33 cellular contexts compared by ENCODE assay signal in genomic region chr2:177908824-177909223, GRCh38.
"Had no signal": no experiment of that assay in that cellular context is flagged by ENCODE, and none has a peak within 500 bp of the region (broad histone marks: within the 10 kb centered on the region; RNA-seq: fewer than 3 reads in every experiment).

No MANE protein-coding gene starts in this region.

- H3K4me1 Mint-ChIP-seq: activated B cell treated with CpG ODN at 0.5 μM for 24 hours had no signal

- H3K9me3 ChIP-seq: adrenal gland, body of pancreas, breast epithelium had no signal

- ATAC-seq: activated CD8-positive, alpha-beta T cell treated with anti-CD3 and anti-CD28 coated beads for 36 hours; activated naive CD4-positive, alpha-beta T cell treated with anti-CD3 and anti-CD28 coated beads, Interleukin-2, amount 50 U/mL, for 72 hours; activated T-cell treated with anti-CD3 and anti-CD28 coated beads, Interleukin-2, amount 50 U/mL, for 4 hours; activated T-cell treated with anti-CD3 and anti-CD28 coated beads, Interleukin-2, amount 50 U/mL, for 72 hours; activated T-helper 17 cell treated with anti-CD3 and anti-CD28 coated beads, Interleukin-2, amount 50 U/mL, for 72 hours; body of pancreas had no signal

- H3K4me1 ChIP-seq: adrenal gland, body of pancreas, breast epithelium had no signal

- H3K27me3 ChIP-seq: adrenal gland, body of pancreas, brain microvascular endothelial cell, breast epithelium had no signal

- H3K4me3 ChIP-seq: adrenal gland, body of pancreas, breast epithelium had no signal

- H3K36me3 Mint-ChIP-seq: activated CD4-positive, alpha-beta memory T cell treated with anti-CD3 and anti-CD28 coated beads for 36 hours; activated naive CD4-positive, alpha-beta T cell treated with anti-CD3 and anti-CD28 coated beads, Interleukin-2, amount 50 U/mL, for 72 hours; activated naive CD8-positive, alpha-beta T cell treated with anti-CD3 and anti-CD28 coated beads for 36 hours had no signal

- H3K27ac ChIP-seq: adrenal gland, body of pancreas, brain microvascular endothelial cell, breast epithelium, VCaP had no signal

- H3K27me3 Mint-ChIP-seq: activated B cell treated with CpG ODN at 0.5 μM for 24 hours; activated CD4-positive, alpha-beta memory T cell treated with anti-CD3 and anti-CD28 coated beads for 36 hours; activated CD8-positive, alpha-beta T cell treated with anti-CD3 and anti-CD28 coated beads for 36 hours; activated naive CD8-positive, alpha-beta T cell treated with anti-CD3 and anti-CD28 coated beads for 36 hours; activated T-helper 17 cell treated with anti-CD3 and anti-CD28 coated beads, Interleukin-2, amount 50 U/mL, for 72 hours had no signal

- DNase-seq: activated B cell treated with CpG ODN at 0.5 μM for 24 hours; activated CD4-positive, alpha-beta memory T cell treated with anti-CD3 and anti-CD28 coated beads for 36 hours; activated CD4-positive, alpha-beta T cell treated with anti-CD3 and anti-CD28 coated beads for 4 hours; activated CD4-positive, alpha-beta T cell treated with anti-CD3 and anti-CD28 coated beads, Interleukin-2, amount 10 ng/mL, durations not matched to agents 24 days and 14 days; activated CD4-positive, alpha-beta T cell treated with anti-CD3 and anti-CD28 coated beads, Interleukin-2, amount 50 U/mL, for 1 hour; activated CD4-positive, alpha-beta T cell treated with anti-CD3 and anti-CD28 coated beads, Interleukin-2, amount 50 U/mL, for 4 hours; activated CD4-positive, CD25-positive, alpha-beta regulatory T cell treated with anti-CD3 and anti-CD28 coated beads, Interleukin-2, amount 50 U/mL, for 72 hours; activated CD8-positive, alpha-beta memory T cell treated with anti-CD3 and anti-CD28 coated beads, Interleukin-2, amount 50 U/mL, for 4 hours; activated CD8-positive, alpha-beta T cell treated with anti-CD3 and anti-CD28 coated beads for 36 hours; activated effector memory CD4-positive, alpha-beta T cell treated with anti-CD3 and anti-CD28 coated beads, Interleukin-2, amount 50 U/mL, for 16 hours; activated gamma-delta T cell treated with Interleukin-2 at 50 U/mL for 16 hours; activated naive CD4-positive, alpha-beta T cell; activated naive CD4-positive, alpha-beta T cell treated with anti-CD3 and anti-CD28 coated beads for 36 hours; activated naive CD4-positive, alpha-beta T cell treated with anti-CD3 and anti-CD28 coated beads, Interleukin-2, amount 50 U/mL, for 16 hours; activated naive CD8-positive, alpha-beta T cell treated with anti-CD3 and anti-CD28 coated beads for 36 hours; activated T-cell treated with anti-CD3 and anti-CD28 coated beads for 4 hours; activated T-cell treated with anti-CD3 and anti-CD28 coated beads, Interleukin-2, amount 50 U/mL, for 1 hour; activated T-cell treated with anti-CD3 and anti-CD28 coated beads, Interleukin-2, amount 50 U/mL, for 4 hours; activated T-cell treated with anti-CD3 and anti-CD28 coated beads, Interleukin-2, amount 50 U/mL, for 72 hours; adrenal gland; amniotic stem cell; aorta; body of pancreas; brain microvascular endothelial cell; central memory CD4-positive, alpha-beta T cell; T-helper 9 cell had no signal

- H3K4me3 Mint-ChIP-seq: activated B cell treated with CpG ODN at 0.5 μM for 24 hours; activated CD4-positive, alpha-beta memory T cell treated with anti-CD3 and anti-CD28 coated beads for 36 hours; activated CD4-positive, alpha-beta T cell treated with anti-CD3 and anti-CD28 coated beads, Interleukin-2, amount 10 ng/mL, durations not matched to agents 24 days and 14 days; activated CD8-positive, alpha-beta T cell treated with anti-CD3 and anti-CD28 coated beads for 36 hours; activated naive CD4-positive, alpha-beta T cell treated with anti-CD3 and anti-CD28 coated beads for 36 hours; activated naive CD8-positive, alpha-beta T cell treated with anti-CD3 and anti-CD28 coated beads for 36 hours; activated T-cell treated with anti-CD3 and anti-CD28 coated beads, Interleukin-2, amount 50 U/mL, for 4 hours; activated T-cell treated with anti-CD3 and anti-CD28 coated beads, Interleukin-2, amount 50 U/mL, for 72 hours; activated T-helper 1 cell treated with anti-CD3 and anti-CD28 coated beads, Interleukin-12 subunit alpha, Interleukin-12 subunit beta, Interleukin-2, Interleukin-4 antibody, amounts not matched to agents 30 ng/mL and 10 ng/mL and 1 ng/mL, durations not matched to agents 14 hours and 24 hours and 36 hours; activated T-helper 17 cell treated with anti-CD3 and anti-CD28 coated beads, Interleukin-2, amount 50 U/mL, for 72 hours; T-helper 1 cell treated with Interleukin-12 subunit alpha and Interleukin-12 subunit beta and Interleukin-4 antibody, amounts not matched to agents 30 μg/mL and 1 μg/mL, for 36 hours; T-helper 2 cell treated with Interferon-gamma antibody and Interleukin-4, amounts not matched to agents 5 μg/mL and 100 μg/mL, for 36 hours had no signal

- H3K36me3 ChIP-seq: adrenal gland, brain microvascular endothelial cell, breast epithelium had no signal

- H3K27ac Mint-ChIP-seq: activated B cell treated with CpG ODN at 0.5 μM for 24 hours; activated CD4-positive, alpha-beta memory T cell treated with anti-CD3 and anti-CD28 coated beads for 36 hours; activated CD4-positive, alpha-beta T cell treated with anti-CD3 and anti-CD28 coated beads, Interleukin-2, amount 10 ng/mL, durations not matched to agents 24 days and 14 days; activated CD8-positive, alpha-beta T cell treated with anti-CD3 and anti-CD28 coated beads for 36 hours; activated naive CD4-positive, alpha-beta T cell treated with anti-CD3 and anti-CD28 coated beads for 36 hours; activated naive CD8-positive, alpha-beta T cell treated with anti-CD3 and anti-CD28 coated beads for 36 hours; activated T-cell treated with anti-CD3 and anti-CD28 coated beads, Interleukin-2, amount 50 U/mL, for 72 hours; activated T-helper 1 cell treated with anti-CD3 and anti-CD28 coated beads, Interleukin-12 subunit alpha, Interleukin-12 subunit beta, Interleukin-2, Interleukin-4 antibody, amounts not matched to agents 30 ng/mL and 10 ng/mL and 1 ng/mL, durations not matched to agents 14 hours and 24 hours and 36 hours; activated T-helper 17 cell treated with anti-CD3 and anti-CD28 coated beads, Interleukin-2, amount 50 U/mL, for 72 hours; T-helper 1 cell treated with Interleukin-12 subunit alpha and Interleukin-12 subunit beta and Interleukin-4 antibody, amounts not matched to agents 30 μg/mL and 1 μg/mL, for 36 hours; T-helper 2 cell treated with Interferon-gamma antibody and Interleukin-4, amounts not matched to agents 5 μg/mL and 100 μg/mL, for 36 hours had no signal

- H3K9me3 Mint-ChIP-seq: activated B cell treated with CpG ODN at 0.5 μM for 24 hours; activated CD4-positive, alpha-beta memory T cell treated with anti-CD3 and anti-CD28 coated beads for 36 hours; activated CD4-positive, alpha-beta T cell treated with anti-CD3 and anti-CD28 coated beads, Interleukin-2, amount 10 ng/mL, durations not matched to agents 24 days and 14 days; activated CD8-positive, alpha-beta T cell treated with anti-CD3 and anti-CD28 coated beads for 36 hours; activated naive CD4-positive, alpha-beta T cell treated with anti-CD3 and anti-CD28 coated beads for 36 hours; activated naive CD4-positive, alpha-beta T cell treated with anti-CD3 and anti-CD28 coated beads, Interleukin-2, amount 50 U/mL, for 72 hours; activated naive CD8-positive, alpha-beta T cell treated with anti-CD3 and anti-CD28 coated beads for 36 hours; activated T-cell treated with anti-CD3 and anti-CD28 coated beads, Interleukin-2, amount 50 U/mL, for 4 hours; activated T-cell treated with anti-CD3 and anti-CD28 coated beads, Interleukin-2, amount 50 U/mL, for 72 hours; activated T-helper 1 cell treated with anti-CD3 and anti-CD28 coated beads, Interleukin-12 subunit alpha, Interleukin-12 subunit beta, Interleukin-2, Interleukin-4 antibody, amounts not matched to agents 30 ng/mL and 10 ng/mL and 1 ng/mL, durations not matched to agents 14 hours and 24 hours and 36 hours; activated T-helper 17 cell treated with anti-CD3 and anti-CD28 coated beads, Interleukin-2, amount 50 U/mL, for 72 hours; T-helper 1 cell treated with Interleukin-12 subunit alpha and Interleukin-12 subunit beta and Interleukin-4 antibody, amounts not matched to agents 30 μg/mL and 1 μg/mL, for 36 hours; T-helper 2 cell treated with Interferon-gamma antibody and Interleukin-4, amounts not matched to agents 5 μg/mL and 100 μg/mL, for 36 hours had no signal
